In genomic region chr18:76803814-76804213, GRCh38 we compare ENCODE assay signal across 8 cellular contexts. TPM values are rescaled to one million over a fixed set of nuclear protein-coding genes. Genes with fewer than 3 reads are reported as not detected.
DNase-seq lines count a peak whose midpoint lies in the region; ATAC-seq and TF ChIP-seq lines count a peak whose summit lies in the region.

No MANE protein-coding gene starts in this region.

- H3K36me3 ChIP-seq in PC-9 (ENCODE audit: low read depth), result no peaks in the 10 kb centered on the region
- H3K36me3 ChIP-seq in transverse colon, result no peaks in the 10 kb centered on the region

- H3K4me2 ChIP-seq in PC-9, result peak overlapping the region; percentile 72

- TF ChIP-seq EP300 in transverse colon (IDR thresholded peaks at IDR 0.05; ENCODE audit: low read depth), result no peak

- peaks cover 5% of the 10 kb centered on the region; the same call in 1 of the 2 replicates for H3F3A ChIP-seq in PC-9 (ENCODE audit: insufficient read depth, low read depth)

- no TSS peak for BruUV-seq in PC-9 (replicated peaks; lab: Mats Ljungman, UMichigan)

- ATAC-seq in GM21367 (IDR thresholded peaks at IDR 0.05; ENCODE audit: unreplicated experiment), result peak; percentile 66

- H3K4me3 ChIP-seq in PC-9 (peak overlapping the region; percentile 33; the same call in 1 of the 2 replicates), fibroblast of mammary gland (ENCODE audit: control insufficient read depth, low read depth, low read length) (no peak overlapping the region), transverse colon (peak overlapping the region in 1 of 4 donors; percentile 10)

- DNase-seq in D341Med (ENCODE audit: low spot score) (peak; percentile 88), HuH-7.5 (ENCODE audit: low spot score) (peak; percentile 52), PC-9 (peak in 1 of 2 experiments; percentile 45), activated T-cell treated with anti-CD3 and anti-CD28 coated beads for 48 hours (ENCODE audit: low read depth) (peak; percentile 66), fibroblast of mammary gland (ENCODE audit: low read depth) (peak; percentile 64), occipital lobe (lab: John Stamatoyannopoulos, UW) (peak; percentile 21), transverse colon (peak; percentile 74)

- no peaks in the 10 kb centered on the region for H4K20me1 ChIP-seq in PC-9 (ENCODE audit: insufficient read depth)

- intact Hi-C loops in PC-9 (cut with micrococcal nuclease; ENCODE audit: unreplicated experiment), result loop anchor here (1.0 to 10.0 kb wide), 2 partner anchors 179 to 671 kb away; no protein-coding TSS in a partner anchor
- intact Hi-C loops in transverse colon (cut with DNase I; ENCODE audit: low total_unique reads), result loop anchor here (5.0 to 10.0 kb wide), 2 partner anchors 71 to 178 kb away; no protein-coding TSS in a partner anchor

- no peaks in the 10 kb centered on the region for H3K79me2 ChIP-seq in PC-9 (ENCODE audit: low read depth)

- CTCF ChIA-PET in PC-9 (lab: Charles Lee), result no interaction called here

- H3K9me3 ChIP-seq in PC-9 (ENCODE audit: insufficient read depth, low read depth) (no peaks in the 10 kb centered on the region), transverse colon (no peaks in the 10 kb centered on the region)

- 0 to 2% methylated on average over 7 to 11 of the region's 11 CpGs for WGBS in transverse colon (ENCODE audit: low coverage in 1 of 2), 2 donors

- TF ChIP-seq CTCF in PC-9 (conservative IDR thresholded peaks at IDR 0.05), result peak; percentile 85
- peak; percentile 92 for TF ChIP-seq CTCF in fibroblast of mammary gland (conservative IDR thresholded peaks at IDR 0.05; ENCODE audit: control insufficient read depth, insufficient read depth, low read depth, low read length)
- TF ChIP-seq CTCF in transverse colon (IDR thresholded peaks at IDR 0.05), result peak; percentile 71 to 75 (median 72)

- H3K27me3 ChIP-seq in PC-9 (ENCODE audit: insufficient read depth, low read depth) (no peaks in the 10 kb centered on the region), transverse colon (peaks cover 17% of the 10 kb centered on the region)

- H3K4me1 ChIP-seq in PC-9 (replicated peaks; ENCODE audit: insufficient read depth) (peaks cover 10% of the 10 kb centered on the region), transverse colon (peaks cover 5 to 22% (median 15%) of the 10 kb centered on the region in 4 donors)

- H3K9me2 ChIP-seq in PC-9 (ENCODE audit: insufficient read depth), result no peaks in the 10 kb centered on the region

- in situ Hi-C loops in transverse colon (cut with MboI; ENCODE audit: low pct_ligation_motif_present in 1 of 4, low pct_unique_long_range_greater_than_20kb in 1 of 4, low sequenced_read_pairs in 3 of 4), result loop anchor here in 2 of 4 donors (10.0 to 25.0 kb wide), 2 partner anchors 181 to 183 kb away; no protein-coding TSS in a partner anchor

- TF ChIP-seq POLR2A in transverse colon (IDR thresholded peaks at IDR 0.05), result no peak

- H3K27ac ChIP-seq in PC-9 (no peak overlapping the region), transverse colon (peak overlapping the region in 3 of 4 donors; percentile 24 to 35 (median 27))

- POLR2A ChIA-PET in PC-9 (lab: Charles Lee; ENCODE audit: unreplicated experiment), result no interaction called here

- 0 out of 2 replicates have a peak overlapping the region, but pooled peaks have one; percentile 55 for H2AFZ ChIP-seq in PC-9

RNA-seq across cellular contexts. Expression of gene ZNF236, which starts 18.5 kb away (rescaled TPM):
- total RNA-seq in PC-9 (2021) (10.8 and 12.7 TPM in 2 replicates), occipital lobe (30.3 TPM), transverse colon (10 to 100 TPM; 18.3 to 82.8 (median 43.7) TPM)
